8 cellular contexts compared by ENCODE assay signal in genomic region chr19:37817180-37817911, GRCh38. TPM values are rescaled to one million over a fixed set of nuclear protein-coding genes. Genes with fewer than 3 reads are reported as not detected.
DNase-seq lines count a peak whose midpoint lies in the region; ATAC-seq and TF ChIP-seq lines count a peak whose summit lies in the region.

No MANE protein-coding gene starts in this region.

- peaks cover 7% of the 10 kb centered on the region; the same call in 1 of the 2 replicates for H3K27me3 ChIP-seq in BLaER1
- no peaks in the 10 kb centered on the region for H3K27me3 ChIP-seq in adrenal gland
- no peaks in the 10 kb centered on the region for H3K27me3 ChIP-seq in right atrium auricular region

- peak in 1 of 2 donors; percentile 13 for TF ChIP-seq POLR2A in adrenal gland (IDR thresholded peaks at IDR 0.05)

- H4K20me1 ChIP-seq in BLaER1: no peaks in the 10 kb centered on the region

- no peak overlapping the region for H3K9ac ChIP-seq in BLaER1

- no peak for ATAC-seq in HG03460 (IDR thresholded peaks at IDR 0.05; ENCODE audit: unreplicated experiment)
- no peak for ATAC-seq in HG02588 (IDR thresholded peaks at IDR 0.05; ENCODE audit: unreplicated experiment)
- no peak for ATAC-seq in GM18511 (IDR thresholded peaks at IDR 0.05; ENCODE audit: unreplicated experiment)

- H3K36me3 ChIP-seq in BLaER1 (no peaks in the 10 kb centered on the region), adrenal gland (replicated peaks in 1 of 2) (no peaks in the 10 kb centered on the region), right atrium auricular region (peaks cover 12% of the 10 kb centered on the region)

- TF ChIP-seq CTCF in adrenal gland (IDR thresholded peaks at IDR 0.05) (no peak), right atrium auricular region (IDR thresholded peaks at IDR 0.05) (no peak)

- H3K27ac ChIP-seq in BLaER1 (no peak overlapping the region), adrenal gland (peak overlapping the region in 2 of 5 donors; percentile 27 to 57), right atrium auricular region (peak overlapping the region; percentile 61 to 71)

- DNase-seq in NCI-H2029 treated with DMSO at 0.1 percent for 48 hours (lab: John Stamatoyannopoulos, UW) (peak; percentile 43), adrenal gland (peak; percentile 79 to 93 (median 84)), right atrium auricular region (ENCODE audit: low spot score) (peak; percentile 66), pons (ENCODE audit: low spot score) (peak; percentile 31)

- H3K4me1 ChIP-seq in BLaER1: no peaks in the 10 kb centered on the region
- no peaks in the 10 kb centered on the region for H3K4me1 ChIP-seq in adrenal gland (replicated peaks in 1 of 2)
- H3K4me1 ChIP-seq in right atrium auricular region: peaks cover 0 to 6% of the 10 kb centered on the region in 2 donors

- peak overlapping the region; percentile 5; the same call in 1 of the 2 replicates for H3K4me2 ChIP-seq in BLaER1

- H3K9me3 ChIP-seq in BLaER1: peaks cover 77% of the 10 kb centered on the region
- no peaks in the 10 kb centered on the region for H3K9me3 ChIP-seq in adrenal gland (replicated peaks in 1 of 3)
- H3K9me3 ChIP-seq in right atrium auricular region: peaks cover 0 to 6% of the 10 kb centered on the region in 2 donors

- H3K4me3 ChIP-seq in BLaER1 (peak overlapping the region; percentile 30; the same call in 1 of the 2 replicates), adrenal gland (peak overlapping the region in 2 of 4 donors; percentile 64 to 87), right atrium auricular region (peak overlapping the region; percentile 51 to 67)

- intact Hi-C loops in adrenal gland (cut with DNase I): no loop called here

- WGBS in adrenal gland, 4 donors: 0 to 2% (median 1%) methylated on average over 6 to 60 of the region's 60 CpGs

RNA-seq across cellular contexts. Expression of gene ZNF573, which starts 38.0 kb away (rescaled TPM):
- 10 to 100 TPM in 5 of 8 donors, 1 to 10 TPM in 3; 3.4 to 19.1 (median 14.9) TPM for total RNA-seq in adrenal gland
- 1 to 10 TPM in 2 of 3 donors, under 1 TPM in 1; 0.77 to 6.8 (median 1.9) TPM for polyA plus RNA-seq in adrenal gland
- total RNA-seq in right atrium auricular region: 1 to 10 TPM; 4.6 to 4.9 TPM

Comparison
In these comparisons a context has a peak if more than half of its experiments do, and no peak if none do; other contexts are left out.
1. DNase-seq: peak in every context shown above with its lines; median percentile 84 in adrenal gland; 66 in right atrium auricular region; 43 in NCI-H2029 treated with DMSO at 0.1 percent for 48 hours; 31 in pons.